In the genomic region with DNA sequence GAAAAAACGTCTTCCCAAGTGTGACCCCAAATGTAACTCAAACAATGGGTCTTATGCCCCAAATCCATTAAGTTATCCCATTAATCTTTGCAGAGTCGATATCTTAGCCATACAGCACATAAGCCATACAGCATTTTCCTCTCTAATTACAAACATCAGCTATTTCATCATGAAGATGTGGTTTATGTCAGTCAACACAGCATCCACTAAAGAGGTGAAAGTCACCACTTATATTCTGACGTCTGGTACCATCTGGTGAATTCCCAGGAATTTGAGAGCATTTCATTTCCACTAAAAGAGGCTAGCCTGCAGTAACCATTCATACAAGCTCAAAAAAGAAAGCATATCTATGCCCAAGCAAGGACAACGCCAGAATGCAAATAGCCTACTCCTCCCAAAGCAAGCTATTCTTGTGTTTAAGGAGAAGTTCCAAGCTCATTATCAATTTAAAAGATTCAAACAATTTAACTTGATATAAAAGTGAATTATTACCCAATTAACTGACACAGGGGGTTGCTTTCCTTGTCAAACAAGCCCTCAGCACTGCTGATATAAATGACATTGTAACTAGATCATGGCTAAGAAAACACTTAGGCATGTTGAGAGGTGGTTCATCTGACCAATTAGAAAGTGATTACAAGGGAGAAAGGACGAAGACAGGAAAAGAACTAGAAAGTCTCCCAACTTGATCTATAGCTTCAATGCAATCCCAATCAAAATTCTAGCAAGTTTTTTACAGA, we compare ENCODE assay signal across 18 cellular contexts.
DNase-seq lines count a peak whose midpoint lies in the region; ATAC-seq and TF ChIP-seq lines count a peak whose summit lies in the region.
"Had no signal": no experiment of that assay in that cellular context is flagged by ENCODE, and none has a peak within 500 bp of the region (broad histone marks: within the 10 kb centered on the region; RNA-seq: fewer than 3 reads in every experiment).

No MANE protein-coding gene starts in this region.

- no peaks in the 10 kb centered on the region for H3K36me3 Mint-ChIP-seq in activated T-cell treated with anti-CD3 and anti-CD28 coated beads, Interleukin-2, amount 50 U/mL, for 72 hours (ENCODE audit: insufficient read depth in 2 of 2)
- H3K36me3 Mint-ChIP-seq: CD14-positive monocyte, T-cell had no signal

- no peaks in the 10 kb centered on the region for H3K36me3 ChIP-seq in HEK293 (ENCODE audit: control insufficient read depth in 2 of 2, insufficient read depth in 1 of 2, low read length in 2 of 2)

- H3K4me3 ChIP-seq in HEK293 (ENCODE audit: low read depth, low read length), result no peak overlapping the region
- H3K4me3 ChIP-seq: GM12878 had no signal

- no peaks in the 10 kb centered on the region for H3K9me3 ChIP-seq in HEK293 (ENCODE audit: control insufficient read depth, insufficient read depth, low read depth, low read length)

- no peak overlapping the region for H3K4me3 Mint-ChIP-seq in activated T-cell treated with anti-CD3 and anti-CD28 coated beads, Interleukin-2, amount 50 U/mL, for 72 hours
- H3K4me3 Mint-ChIP-seq: CD14-positive monocyte; T-cell; T-helper 2 cell treated with Interferon-gamma antibody and Interleukin-4, amounts not matched to agents 5 μg/mL and 100 μg/mL, for 36 hours had no signal

- CTCF ChIA-PET in HEK293 (lab: Yijun Ruan, JAX), result no interaction called here

- H3K27ac Mint-ChIP-seq in activated T-cell treated with anti-CD3 and anti-CD28 coated beads, Interleukin-2, amount 50 U/mL, for 72 hours, result no peak overlapping the region
- H3K27ac Mint-ChIP-seq: CD14-positive monocyte; T-cell; T-helper 2 cell treated with Interferon-gamma antibody and Interleukin-4, amounts not matched to agents 5 μg/mL and 100 μg/mL, for 36 hours had no signal

- DNase-seq in NCI-H510A treated with DMSO at 0.1 percent for 48 hours (lab: John Stamatoyannopoulos, UW) (peak; percentile 26), NCI-H510A (lab: John Stamatoyannopoulos, UW) (no peak), NCI-H524 (lab: John Stamatoyannopoulos, UW) (peak; percentile 37 to 81), left kidney (ENCODE audit: low read depth, low spot score) (peak; percentile 72), NCI-H1436 treated with DMSO at 0.1 percent for 48 hours (lab: John Stamatoyannopoulos, UW) (no peak)
- no peak for DNase-seq in activated T-cell treated with anti-CD3 and anti-CD28 coated beads, Interleukin-2, amount 50 U/mL, for 72 hours
- DNase-seq: DND-41, H7, KG1, NCI-H1092 treated with DMSO at 0.1 percent for 48 hours, NCI-H1694 treated with DMSO at 0.1 percent for 48 hours, T-cell had no signal

- peaks cover 8% of the 10 kb centered on the region for H3K27me3 Mint-ChIP-seq in activated T-cell treated with anti-CD3 and anti-CD28 coated beads, Interleukin-2, amount 50 U/mL, for 72 hours (ENCODE audit: low read depth)

- POLR2A ChIA-PET in HEK293 (lab: Yijun Ruan, JAX), result no interaction called here

- no peaks in the 10 kb centered on the region for H3K4me1 Mint-ChIP-seq in activated T-cell treated with anti-CD3 and anti-CD28 coated beads, Interleukin-2, amount 50 U/mL, for 72 hours (ENCODE audit: low read depth)
- H3K4me1 Mint-ChIP-seq: CD14-positive monocyte, T-cell had no signal

- no peaks in the 10 kb centered on the region for H3K4me1 ChIP-seq in HEK293 (ENCODE audit: control insufficient read depth, insufficient read depth, low read length)

- no peaks in the 10 kb centered on the region for H3K9me3 Mint-ChIP-seq in activated T-cell treated with anti-CD3 and anti-CD28 coated beads, Interleukin-2, amount 50 U/mL, for 72 hours
- H3K9me3 Mint-ChIP-seq: T-cell; T-helper 2 cell treated with Interferon-gamma antibody and Interleukin-4, amounts not matched to agents 5 μg/mL and 100 μg/mL, for 36 hours had no signal

- no peak overlapping the region for H3K27ac ChIP-seq in HEK293 (ENCODE audit: extremely low read depth, low read depth, low read length)

- ATAC-seq in HG02973 (IDR thresholded peaks at IDR 0.05; ENCODE audit: unreplicated experiment), result no peak
- no peak for ATAC-seq in activated T-cell treated with anti-CD3 and anti-CD28 coated beads, Interleukin-2, amount 50 U/mL, for 72 hours (replicated peaks in 1 of 2)
- ATAC-seq: GM12878, Panc1, T-cell had no signal

- TF ChIP-seq CTCF in HEK293 (tag by site-specific recombination; IDR thresholded peaks at IDR 0.05), result no peak

TF ChIP-seq in HEK293, 187 proteins besides CTCF, POLR2A, EP300 and RAD21:
- TF ChIP-seq GLIS1 (tag by site-specific recombination; IDR thresholded peaks at IDR 0.05) (peak; percentile 37; the same call in 1 of the 2 replicates), ZNF223 (tag by site-specific recombination; IDR thresholded peaks at IDR 0.05) (no peak), ZNF169 (tag by site-specific recombination; IDR thresholded peaks at IDR 0.05) (no peak), ZNF354C (tag by site-specific recombination; IDR thresholded peaks at IDR 0.05; ENCODE audit: borderline replicate concordance, low read depth) (no peak), KLF7 (tag by site-specific recombination; IDR thresholded peaks at IDR 0.05; ENCODE audit: borderline replicate concordance) (no peak), ZNF837 (tag by site-specific recombination; IDR thresholded peaks at IDR 0.05) (no peak), ZNF133 (tag by site-specific recombination; IDR thresholded peaks at IDR 0.05) (peak; percentile 33; the same call in 1 of the 2 replicates), WT1 (tag by site-specific recombination; IDR thresholded peaks at IDR 0.05) (0 out of 2 replicates have a peak, but pooled peaks have one; percentile 24), ZNF843 (tag by site-specific recombination; IDR thresholded peaks at IDR 0.05) (0 out of 2 replicates have a peak, but pooled peaks have one; percentile 25), ZNF571 (tag by site-specific recombination; IDR thresholded peaks at IDR 0.05) (no peak), ZBTB17 (tag by site-specific recombination; IDR thresholded peaks at IDR 0.05) (no peak), ZNF777 (tag by site-specific recombination; IDR thresholded peaks at IDR 0.05; ENCODE audit: borderline replicate concordance) (no peak), KLF9 (tag by site-specific recombination; IDR thresholded peaks at IDR 0.05; ENCODE audit: low read depth) (no peak), ZNF24 (tag by site-specific recombination; IDR thresholded peaks at IDR 0.05) (no peak), ZNF610 (tag by site-specific recombination; IDR thresholded peaks at IDR 0.05; ENCODE audit: borderline replicate concordance) (no peak)
- TF ChIP-seq, protein P1, sequence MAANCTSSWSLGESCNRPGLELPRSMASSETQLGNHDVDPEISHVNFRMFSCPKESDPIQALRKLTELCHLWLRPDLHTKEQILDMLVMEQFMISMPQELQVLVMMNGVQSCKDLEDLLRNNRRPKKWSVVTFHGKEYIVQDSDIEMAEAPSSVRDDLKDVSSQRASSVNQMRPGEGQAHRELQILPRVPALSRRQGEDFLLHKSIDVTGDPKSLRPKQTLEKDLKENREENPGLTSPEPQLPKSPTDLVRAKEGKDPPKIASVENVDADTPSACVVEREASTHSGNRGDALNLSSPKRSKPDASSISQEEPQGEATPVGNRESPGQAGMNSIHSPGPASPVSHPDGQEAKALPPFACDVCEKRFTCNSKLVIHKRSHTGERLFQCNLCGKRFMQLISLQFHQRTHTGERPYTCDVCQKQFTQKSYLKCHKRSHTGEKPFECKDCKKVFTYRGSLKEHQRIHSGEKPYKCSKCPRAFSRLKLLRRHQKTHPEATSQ (tag by site-specific recombination; IDR thresholded peaks at IDR 0.05), result no peak
- TF ChIP-seq, protein P2, sequence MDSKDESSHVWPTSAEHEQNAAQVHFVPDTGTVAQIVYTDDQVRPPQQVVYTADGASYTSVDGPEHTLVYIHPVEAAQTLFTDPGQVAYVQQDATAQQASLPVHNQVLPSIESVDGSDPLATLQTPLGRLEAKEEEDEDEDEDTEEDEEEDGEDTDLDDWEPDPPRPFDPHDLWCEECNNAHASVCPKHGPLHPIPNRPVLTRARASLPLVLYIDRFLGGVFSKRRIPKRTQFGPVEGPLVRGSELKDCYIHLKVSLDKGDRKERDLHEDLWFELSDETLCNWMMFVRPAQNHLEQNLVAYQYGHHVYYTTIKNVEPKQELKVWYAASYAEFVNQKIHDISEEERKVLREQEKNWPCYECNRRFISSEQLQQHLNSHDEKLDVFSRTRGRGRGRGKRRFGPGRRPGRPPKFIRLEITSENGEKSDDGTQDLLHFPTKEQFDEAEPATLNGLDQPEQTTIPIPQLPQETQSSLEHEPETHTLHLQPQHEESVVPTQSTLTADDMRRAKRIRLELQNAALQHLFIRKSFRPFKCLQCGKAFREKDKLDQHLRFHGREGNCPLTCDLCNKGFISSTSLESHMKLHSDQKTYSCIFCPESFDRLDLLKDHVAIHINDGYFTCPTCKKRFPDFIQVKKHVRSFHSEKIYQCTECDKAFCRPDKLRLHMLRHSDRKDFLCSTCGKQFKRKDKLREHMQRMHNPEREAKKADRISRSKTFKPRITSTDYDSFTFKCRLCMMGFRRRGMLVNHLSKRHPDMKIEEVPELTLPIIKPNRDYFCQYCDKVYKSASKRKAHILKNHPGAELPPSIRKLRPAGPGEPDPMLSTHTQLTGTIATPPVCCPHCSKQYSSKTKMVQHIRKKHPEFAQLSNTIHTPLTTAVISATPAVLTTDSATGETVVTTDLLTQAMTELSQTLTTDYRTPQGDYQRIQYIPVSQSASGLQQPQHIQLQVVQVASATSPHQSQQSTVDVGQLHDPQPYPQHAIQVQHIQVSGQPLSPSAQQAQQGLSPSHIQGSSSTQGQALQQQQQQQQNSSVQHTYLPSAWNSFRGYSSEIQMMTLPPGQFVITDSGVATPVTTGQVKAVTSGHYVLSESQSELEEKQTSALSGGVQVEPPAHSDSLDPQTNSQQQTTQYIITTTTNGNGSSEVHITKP (tag by site-specific recombination; IDR thresholded peaks at IDR 0.05), result no peak
- TF ChIP-seq, protein P3, sequence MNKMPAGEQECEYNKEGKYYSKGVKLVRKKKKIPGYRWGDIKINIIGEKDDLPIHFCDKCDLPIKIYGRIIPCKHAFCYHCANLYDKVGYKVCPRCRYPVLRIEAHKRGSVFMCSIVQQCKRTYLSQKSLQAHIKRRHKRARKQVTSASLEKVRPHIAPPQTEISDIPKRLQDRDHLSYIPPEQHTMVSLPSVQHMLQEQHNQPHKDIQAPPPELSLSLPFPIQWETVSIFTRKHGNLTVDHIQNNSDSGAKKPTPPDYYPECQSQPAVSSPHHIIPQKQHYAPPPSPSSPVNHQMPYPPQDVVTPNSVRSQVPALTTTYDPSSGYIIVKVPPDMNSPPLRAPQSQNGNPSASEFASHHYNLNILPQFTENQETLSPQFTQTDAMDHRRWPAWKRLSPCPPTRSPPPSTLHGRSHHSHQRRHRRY (tag by site-specific recombination; IDR thresholded peaks at IDR 0.05), result no peak
TF ChIP-seq in HEK293: peak in this region for 4.

Comparison
In these comparisons a context has a peak if more than half of its experiments do, and no peak if none do; other contexts are left out.
1. DNase-seq: peak in NCI-H510A treated with DMSO at 0.1 percent for 48 hours (single experiment), NCI-H524 (2 of 2) and left kidney (single experiment); none in NCI-H510A (single experiment), NCI-H1436 treated with DMSO at 0.1 percent for 48 hours (single experiment) and activated T-cell treated with anti-CD3 and anti-CD28 coated beads, Interleukin-2, amount 50 U/mL, for 72 hours (0 of 2).